In genomic region chr2:223314831-223315230, GRCh38 we compare ENCODE assay signal across 18 cellular contexts.
DNase-seq lines count a peak whose midpoint lies in the region; ATAC-seq and TF ChIP-seq lines count a peak whose summit lies in the region.
"Had no signal": no experiment of that assay in that cellular context is flagged by ENCODE, and none has a peak within 500 bp of the region (broad histone marks: within the 10 kb centered on the region; RNA-seq: fewer than 3 reads in every experiment).

No MANE protein-coding gene starts in this region.

- no peaks in the 10 kb centered on the region for H3K79me2 ChIP-seq in GM23248 (ENCODE audit: insufficient read depth)
- H3K79me2 ChIP-seq in PC-3 (ENCODE audit: low read length) = no peaks in the 10 kb centered on the region

- H2AFZ ChIP-seq in GM23248 = no peak overlapping the region
- no peak overlapping the region for H2AFZ ChIP-seq in PC-3 (ENCODE audit: low read length)

- in situ Hi-C loops in GM23248 (cut with MboI) = no loop called here

- DNase-seq in A673 (ENCODE audit: low spot score) = peak; percentile 34
- DNase-seq in GM23248 = peak; percentile 16
- peak; percentile 6 for DNase-seq in NCI-H226
- DNase-seq in foreskin melanocyte = peak; percentile 57
- no peak for DNase-seq in activated CD4-positive, alpha-beta T cell treated with anti-CD3 and anti-CD28 coated beads for 36 hours
- DNase-seq in DMS114 treated with DMSO at 0.1 percent for 48 hours (lab: John Stamatoyannopoulos, UW; ENCODE audit: unreplicated experiment) = no peak
- DNase-seq in PC-3 = no peak
- no peak for DNase-seq in GM20000 (ENCODE audit: low spot score)
- DNase-seq: C1 segment of cervical spinal cord, DMS153, GF-D8, H7, Karpas-422, NCI-H1417 treated with DMSO at 0.1 percent for 48 hours, NCI-H2081, NCI-H446, NCI-H774, SJCRH30 had no signal

- H3K9me3 Mint-ChIP-seq in activated CD4-positive, alpha-beta T cell treated with anti-CD3 and anti-CD28 coated beads for 36 hours (ENCODE audit: low read depth) = no peaks in the 10 kb centered on the region

- no peak overlapping the region for H3K9ac ChIP-seq in GM23248
- H3K9ac ChIP-seq in PC-3 (ENCODE audit: low read length) = no peak overlapping the region

- 40 to 45% methylated on average over 2 of the region's 2 CpGs for WGBS in GM23248 (ENCODE audit: low coverage in 1 of 2, low lambda C conversion rate in 2 of 2, missing lambda C conversion rate in 2 of 2), 2 experiments

- intact Hi-C loops in A673 (cut with micrococcal nuclease; ENCODE audit: unreplicated experiment) = no loop called here
- intact Hi-C loops in activated CD4-positive, alpha-beta T cell treated with anti-CD3 and anti-CD28 coated beads for 36 hours (cut with DNase I, micrococcal nuclease) = no loop called here
- intact Hi-C loops in PC-3 (cut with micrococcal nuclease) = no loop called here

- no peak overlapping the region for H3K27ac ChIP-seq in A673 (ENCODE audit: low read depth, low read length, poor library complexity, severe bottlenecking)
- no peak overlapping the region for H3K27ac ChIP-seq in GM23248
- no peak overlapping the region for H3K27ac ChIP-seq in PC-3 (ENCODE audit: low read length)
- H3K27ac ChIP-seq: SJCRH30 had no signal

- no peak overlapping the region for H3K4me3 Mint-ChIP-seq in activated CD4-positive, alpha-beta T cell treated with anti-CD3 and anti-CD28 coated beads for 36 hours

- no peaks in the 10 kb centered on the region for H3K4me1 ChIP-seq in A673 (ENCODE audit: insufficient read depth, low read length, poor library complexity, severe bottlenecking)
- H3K4me1 ChIP-seq in GM23248 (ENCODE audit: insufficient read depth) = peaks cover 16% of the 10 kb centered on the region
- H3K4me1 ChIP-seq in PC-3 (ENCODE audit: insufficient read depth, low read length) = no peaks in the 10 kb centered on the region
- H3K4me1 ChIP-seq: SJCRH30 had no signal

- H4K20me1 ChIP-seq in GM23248 (ENCODE audit: insufficient read depth) = no peaks in the 10 kb centered on the region
- no peaks in the 10 kb centered on the region for H4K20me1 ChIP-seq in PC-3 (ENCODE audit: low read length)

- CTCF ChIA-PET in A673 (lab: Charles Lee) (no interaction called here), PC-3 (lab: Charles Lee) (no interaction called here)
- CTCF ChIA-PET in activated CD4-positive, alpha-beta T cell treated with anti-CD3 and anti-CD28 coated beads for 36 hours (lab: Charles Lee) = no interaction called here

- BruUV-seq in A673 (replicated peaks; lab: Mats Ljungman, UMichigan) (no TSS peak), PC-3 (replicated peaks; lab: Mats Ljungman, UMichigan) (no TSS peak)

- H3F3A ChIP-seq in GM23248 (ENCODE audit: insufficient read depth) (0 out of 2 replicates have a peak, but pooled peaks cover 4% of the 10 kb centered on the region), PC-3 (ENCODE audit: low read length, unreplicated experiment) (no peaks in the 10 kb centered on the region)

- TF ChIP-seq CTCF in A673 (conservative IDR thresholded peaks at IDR 0.05; ENCODE audit: low read depth, low read length) = no peak
- no peak for TF ChIP-seq CTCF in PC-3 (conservative IDR thresholded peaks at IDR 0.05; ENCODE audit: low read depth, low read length)
- no peak for TF ChIP-seq CTCF in GM20000 (IDR thresholded peaks at IDR 0.05; ENCODE audit: extremely low read depth, missing control alignments)

- H3K4me1 Mint-ChIP-seq in activated CD4-positive, alpha-beta T cell treated with anti-CD3 and anti-CD28 coated beads for 36 hours = no peaks in the 10 kb centered on the region

- H3K27me3 ChIP-seq in A673 (replicated peaks; ENCODE audit: insufficient read depth, low read depth, low read length, poor library complexity) (no peaks in the 10 kb centered on the region), GM23248 (replicated peaks; ENCODE audit: insufficient read depth) (no peaks in the 10 kb centered on the region), PC-3 (ENCODE audit: low read length) (peaks cover 26% of the 10 kb centered on the region)

- ATAC-seq in activated CD4-positive, alpha-beta T cell treated with anti-CD3 and anti-CD28 coated beads for 36 hours = no peak
- ATAC-seq in PC-3 = no peak

- H3K27ac Mint-ChIP-seq in activated CD4-positive, alpha-beta T cell treated with anti-CD3 and anti-CD28 coated beads for 36 hours = no peak overlapping the region

- H3K36me3 Mint-ChIP-seq in activated CD4-positive, alpha-beta T cell treated with anti-CD3 and anti-CD28 coated beads for 36 hours (ENCODE audit: low read depth) = no peaks in the 10 kb centered on the region

- H3K4me3 ChIP-seq in A673 (ENCODE audit: low read depth, low read length, poor library complexity, severe bottlenecking) (no peak overlapping the region), GM23248 (no peak overlapping the region), PC-3 (ENCODE audit: low read length) (no peak overlapping the region)
- H3K4me3 ChIP-seq: SJCRH30 had no signal

- H3K27me3 Mint-ChIP-seq in activated CD4-positive, alpha-beta T cell treated with anti-CD3 and anti-CD28 coated beads for 36 hours = no peaks in the 10 kb centered on the region

- H3K36me3 ChIP-seq in A673 (ENCODE audit: insufficient read depth, low read length, poor library complexity, severe bottlenecking) = no peaks in the 10 kb centered on the region
- no peaks in the 10 kb centered on the region for H3K36me3 ChIP-seq in GM23248 (ENCODE audit: low read depth)
- H3K36me3 ChIP-seq in PC-3 (ENCODE audit: low read depth, low read length) = no peaks in the 10 kb centered on the region
- H3K36me3 ChIP-seq: SJCRH30 had no signal

- H3K4me2 ChIP-seq in GM23248 (ENCODE audit: unreplicated experiment) (no peak overlapping the region), PC-3 (ENCODE audit: low read length) (no peak overlapping the region)

- H3K9me3 ChIP-seq in A673 (ENCODE audit: low read depth, low read length, poor library complexity, severe bottlenecking) (no peaks in the 10 kb centered on the region), GM23248 (ENCODE audit: low read depth) (no peaks in the 10 kb centered on the region), PC-3 (ENCODE audit: low read length) (no peaks in the 10 kb centered on the region)
- H3K9me3 ChIP-seq: SJCRH30 had no signal

- POLR2A ChIA-PET in A673 (lab: Charles Lee; ENCODE audit: low non-redundant PET) (no interaction called here), PC-3 (lab: Charles Lee; ENCODE audit: unreplicated experiment) (no interaction called here)
- POLR2A ChIA-PET in activated CD4-positive, alpha-beta T cell treated with anti-CD3 and anti-CD28 coated beads for 36 hours (lab: Charles Lee) = no interaction called here

- no peaks in the 10 kb centered on the region for H3K9me2 ChIP-seq in GM23248 (ENCODE audit: insufficient read depth)
- no peaks in the 10 kb centered on the region for H3K9me2 ChIP-seq in PC-3 (replicated peaks; ENCODE audit: low read length)

Comparison
In these comparisons a context has a peak if more than half of its experiments do, and no peak if none do; other contexts are left out.
1. DNase-seq: peak in A673 (single experiment), GM23248 (single experiment), NCI-H226 (single experiment) and foreskin melanocyte (single experiment); none in activated CD4-positive, alpha-beta T cell treated with anti-CD3 and anti-CD28 coated beads for 36 hours (single experiment), DMS114 treated with DMSO at 0.1 percent for 48 hours (single experiment), PC-3 (single experiment) and GM20000 (single experiment).